ENCODE assay signal across 8 cellular contexts in the genomic region with DNA sequence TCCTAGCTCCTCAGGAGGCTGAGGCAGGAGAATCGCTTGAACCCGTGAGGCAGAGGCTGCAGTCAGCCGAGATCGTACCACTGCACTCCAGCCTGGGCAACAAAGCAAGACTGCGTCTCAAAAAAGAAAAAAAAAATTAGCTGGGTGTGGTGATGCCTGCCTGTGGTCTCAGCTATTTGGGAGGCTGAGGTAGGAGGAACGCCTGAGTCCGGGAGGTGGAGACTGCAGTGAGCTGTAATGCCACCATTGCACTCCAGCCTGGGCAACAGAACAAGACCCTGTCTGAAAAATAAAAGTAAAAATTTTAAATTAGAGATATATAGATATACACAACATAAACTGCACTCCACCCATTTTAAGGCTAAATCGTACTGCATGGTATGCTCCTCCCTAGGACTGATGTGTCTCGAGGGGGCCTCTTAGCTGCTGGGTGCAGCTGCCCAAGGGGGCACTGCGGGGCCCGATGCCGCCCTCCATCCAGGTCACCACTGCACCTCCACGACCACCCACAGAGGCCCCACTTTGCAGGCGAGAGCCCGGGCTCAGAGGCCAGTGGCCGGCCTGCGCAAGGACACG. TPM values are rescaled to one million over a fixed set of nuclear protein-coding genes. Genes with fewer than 3 reads are reported as not detected.
DNase-seq lines count a peak whose midpoint lies in the region; ATAC-seq and TF ChIP-seq lines count a peak whose summit lies in the region.

No MANE protein-coding gene starts in this region.

- H3K27me3 ChIP-seq in CD4-positive, alpha-beta T cell (ENCODE audit: control insufficient read depth, insufficient read depth, low read length), result no peaks in the 10 kb centered on the region
- H3K27me3 ChIP-seq in HCT116 (ENCODE audit: insufficient read depth, low read length), result no peaks in the 10 kb centered on the region
- no peaks in the 10 kb centered on the region for H3K27me3 ChIP-seq in lower lobe of right lung (ENCODE audit: low read depth)
- no peaks in the 10 kb centered on the region for H3K27me3 ChIP-seq in uterus

- H3K4me1 Mint-ChIP-seq in CD4-positive, alpha-beta T cell (ENCODE audit: low read depth), result peaks cover 16% of the 10 kb centered on the region
- H3K4me1 Mint-ChIP-seq in activated naive CD8-positive, alpha-beta T cell treated with anti-CD3 and anti-CD28 coated beads, Interleukin-2, amount 50 U/mL, for 24 hours, result peaks cover 9% of the 10 kb centered on the region

- RAD21 ChIA-PET in HCT116 (lab: Charles Lee; ENCODE audit: low non-redundant PET in 1 of 2, low total read pairs in 2 of 2, uncharacterized antibody in 2 of 2, unreplicated experiment in 2 of 2), result interaction anchor here (0.9 to 1.6 kb wide), 2 partner anchors 40 kb away, joined by 3 read pairs; no protein-coding TSS in a partner anchor

- H3K4me2 ChIP-seq in HCT116 (ENCODE audit: low read length), result peak overlapping the region; percentile 98

- H4K20me1 ChIP-seq in HCT116 (ENCODE audit: insufficient read depth), result no peaks in the 10 kb centered on the region

- intact Hi-C loops in CD4-positive, alpha-beta T cell (cut with DNase I, micrococcal nuclease), result loop anchor here (1.0 to 2.0 kb wide), 5 partner anchors 30 to 134 kb away; partner anchors contain the start of gene AP5Z1 (in 1 of the 2)
- intact Hi-C loops in HCT116 (cut with micrococcal nuclease) (loop anchor here (1.0 to 2.0 kb wide), 2 partner anchors 40 to 104 kb away; no protein-coding TSS in a partner anchor), lower lobe of right lung (cut with DNase I) (no loop called here), uterus (cut with DNase I; ENCODE audit: low total_unique reads) (no loop called here)

- H3K27ac Mint-ChIP-seq in CD4-positive, alpha-beta T cell, result peak overlapping the region; percentile 97
- H3K27ac Mint-ChIP-seq in activated naive CD8-positive, alpha-beta T cell treated with anti-CD3 and anti-CD28 coated beads, Interleukin-2, amount 50 U/mL, for 24 hours, result peak overlapping the region; percentile 64

- H3K27ac ChIP-seq in CD4-positive, alpha-beta T cell (ENCODE audit: low read depth, low read length), result peak overlapping the region; percentile 56
- H3K27ac ChIP-seq in HCT116 (ENCODE audit: low read depth, low read length), result peak overlapping the region; percentile 90
- peak overlapping the region; percentile 91 for H3K27ac ChIP-seq in lower lobe of right lung
- peak overlapping the region; percentile 81 to 85 for H3K27ac ChIP-seq in uterus

- peaks cover 5% of the 10 kb centered on the region for H3K36me3 Mint-ChIP-seq in CD4-positive, alpha-beta T cell (ENCODE audit: low read depth)
- H3K36me3 Mint-ChIP-seq in activated naive CD8-positive, alpha-beta T cell treated with anti-CD3 and anti-CD28 coated beads, Interleukin-2, amount 50 U/mL, for 24 hours (ENCODE audit: low read depth), result no peaks in the 10 kb centered on the region

- H2AFZ ChIP-seq in HCT116 (ENCODE audit: low read depth, low read length, poor library complexity, severe bottlenecking), result no peak overlapping the region

- no peaks in the 10 kb centered on the region for H3K79me2 ChIP-seq in HCT116 (ENCODE audit: insufficient read depth, low read length)

- no peak for TF ChIP-seq CTCF in CD4-positive, alpha-beta T cell (IDR thresholded peaks at IDR 0.05)
- TF ChIP-seq CTCF in HCT116 (IDR thresholded peaks at IDR 0.05 in 2 of 3, conservative IDR thresholded peaks at IDR 0.05 in 1 of 3; ENCODE audit: borderline replicate concordance in 1 of 3, insufficient read depth in 1 of 3, low read depth in 2 of 3, low read length in 2 of 3) (no peak; a peak in 1 of 6 replicates), lower lobe of right lung (IDR thresholded peaks at IDR 0.05) (no peak), uterus (IDR thresholded peaks at IDR 0.05) (no peak)

- H3K9ac ChIP-seq in HCT116 (ENCODE audit: low read length), result peak overlapping the region; percentile 85

- POLR2A ChIA-PET in CD4-positive, alpha-beta T cell (lab: Charles Lee), result interaction anchor here (0.8 to 3.7 kb wide), 24 partner anchors 11 to 529 kb away, joined by 3 to 141 read pairs (median 4); partner anchors contain the start of genes AP5Z1, FOXK1 and RBAK
- POLR2A ChIA-PET in HCT116 (lab: Charles Lee), result interaction anchor here (1.0 to 1.6 kb wide), 4 partner anchors 9 to 42 kb away, joined by 3 to 10 read pairs (median 8); partner anchors contain the start of gene FOXK1

- TSS peak; percentile 93 for BruUV-seq in HCT116 (replicated peaks; lab: Mats Ljungman, UMichigan)

- no peaks in the 10 kb centered on the region for H3K9me2 ChIP-seq in HCT116 (ENCODE audit: insufficient read depth)

- CTCF ChIA-PET in CD4-positive, alpha-beta T cell (lab: Charles Lee), result interaction anchor here (0.9 to 2.1 kb wide), 14 partner anchors 8 to 333 kb away, joined by 3 to 16 read pairs (median 5); partner anchors contain the start of genes AP5Z1 and FOXK1
- CTCF ChIA-PET in HCT116 (lab: Charles Lee), result interaction anchor here (2.6 kb wide), 1 partner anchor 10 kb away, joined by 16 read pairs; no protein-coding TSS in a partner anchor

- peak; percentile 16 for ATAC-seq in CD4-positive, alpha-beta T cell (ENCODE audit: poor library complexity)
- ATAC-seq in HCT116 (peak; percentile 63), lower lobe of right lung (no peak), GM18909 (IDR thresholded peaks at IDR 0.05; ENCODE audit: poor library complexity, unreplicated experiment) (no peak), left lobe of liver (no peak)
- peak; percentile 61 for ATAC-seq in activated naive CD8-positive, alpha-beta T cell treated with anti-CD3 and anti-CD28 coated beads, Interleukin-2, amount 50 U/mL, for 24 hours

- no peaks in the 10 kb centered on the region for H3K9me3 ChIP-seq in CD4-positive, alpha-beta T cell (ENCODE audit: control insufficient read depth, low read length)
- H3K9me3 ChIP-seq in HCT116 (ENCODE audit: control insufficient read depth in 1 of 2, insufficient read depth in 1 of 2, low read depth in 1 of 2, low read length in 2 of 2), result no peaks in the 10 kb centered on the region; a peak in 1 of 4 replicates
- H3K9me3 ChIP-seq in lower lobe of right lung, result no peaks in the 10 kb centered on the region
- no peaks in the 10 kb centered on the region for H3K9me3 ChIP-seq in uterus

- H3K4me3 Mint-ChIP-seq in CD4-positive, alpha-beta T cell, result peak overlapping the region; percentile 85
- peak overlapping the region; percentile 72 for H3K4me3 Mint-ChIP-seq in activated naive CD8-positive, alpha-beta T cell treated with anti-CD3 and anti-CD28 coated beads, Interleukin-2, amount 50 U/mL, for 24 hours

- H3K4me3 ChIP-seq in HCT116 (replicated peaks in 1 of 2; ENCODE audit: low read depth in 1 of 2, low read length in 2 of 2), result peak overlapping the region; percentile 46 to 65
- peak overlapping the region; percentile 64 for H3K4me3 ChIP-seq in lower lobe of right lung
- H3K4me3 ChIP-seq in uterus, result peak overlapping the region; percentile 52 to 57

- H3K36me3 ChIP-seq in HCT116 (ENCODE audit: control insufficient read depth in 1 of 2, insufficient read depth in 2 of 2, low read length in 2 of 2), result no peaks in the 10 kb centered on the region
- H3K36me3 ChIP-seq in lower lobe of right lung, result no peaks in the 10 kb centered on the region
- no peaks in the 10 kb centered on the region for H3K36me3 ChIP-seq in uterus

- H3K27me3 Mint-ChIP-seq in CD4-positive, alpha-beta T cell, result no peaks in the 10 kb centered on the region
- no peaks in the 10 kb centered on the region for H3K27me3 Mint-ChIP-seq in activated naive CD8-positive, alpha-beta T cell treated with anti-CD3 and anti-CD28 coated beads, Interleukin-2, amount 50 U/mL, for 24 hours

- H3K9me3 Mint-ChIP-seq in CD4-positive, alpha-beta T cell, result no peaks in the 10 kb centered on the region
- no peaks in the 10 kb centered on the region for H3K9me3 Mint-ChIP-seq in activated naive CD8-positive, alpha-beta T cell treated with anti-CD3 and anti-CD28 coated beads, Interleukin-2, amount 50 U/mL, for 24 hours

- DNase-seq in CD4-positive, alpha-beta T cell, result no peak
- DNase-seq in HCT116 (ENCODE audit: low read depth, low spot score) (no peak), lower lobe of right lung (no peak), uterus (no peak), DMS53 treated with DMSO at 0.1 percent for 48 hours (lab: John Stamatoyannopoulos, UW; ENCODE audit: unreplicated experiment) (no peak), left lobe of liver (ENCODE audit: low spot score) (no peak)
- peak; percentile 10 for DNase-seq in activated naive CD8-positive, alpha-beta T cell treated with anti-CD3 and anti-CD28 coated beads, Interleukin-2, amount 50 U/mL, for 24 hours

- H3K4me1 ChIP-seq in HCT116 (ENCODE audit: control insufficient read depth in 1 of 2, insufficient read depth in 2 of 2, low read length in 2 of 2) (peaks cover 5 to 24% of the 10 kb centered on the region in 2 experiments; a peak in 3 of 4 replicates), lower lobe of right lung (peaks cover 14% of the 10 kb centered on the region), uterus (no peaks in the 10 kb centered on the region)

- no peak for TF ChIP-seq RAD21 in HCT116 (IDR thresholded peaks at IDR 0.05; ENCODE audit: low read depth)

- TF ChIP-seq POLR2A in HCT116 (IDR thresholded peaks at IDR 0.05; ENCODE audit: borderline replicate concordance, extremely low read depth, insufficient read depth, insufficient read length) (peak; percentile 81), uterus (IDR thresholded peaks at IDR 0.05) (no peak)

TF ChIP-seq in HCT116, 20 proteins besides CTCF, POLR2A, EP300 and RAD21:
- TF ChIP-seq ZFX (IDR thresholded peaks at IDR 0.05), result no peak; the same call in 1 of the 2 replicates
- no peak for TF ChIP-seq JUND (IDR thresholded peaks at IDR 0.05)

RNA-seq across cellular contexts. Expression of gene FOXK1, which starts 40.9 kb away (rescaled TPM):
- total RNA-seq in CD4-positive, alpha-beta T cell, result 10 to 100 TPM; 67.8 to 68.1 TPM
- total RNA-seq in HCT116 (2021; ENCODE audit: unreplicated experiment) (60.5 TPM), lower lobe of right lung (28.8 TPM), uterus (10 to 100 TPM in 3 of 4 donors, 1 to 10 TPM in 1; 9.0 to 64.1 (median 21.5) TPM), left lobe of liver (8.4 TPM)
- polyA plus RNA-seq in HCT116 (2012), result 13.8 and 17.7 TPM in 2 replicates

Comparison
In these comparisons a context has a peak if more than half of its experiments do, and no peak if none do; other contexts are left out.
1. ATAC-seq: peak in CD4-positive, alpha-beta T cell (single experiment), HCT116 (single experiment) and activated naive CD8-positive, alpha-beta T cell treated with anti-CD3 and anti-CD28 coated beads, Interleukin-2, amount 50 U/mL, for 24 hours (single experiment); none in lower lobe of right lung (0 of 2), GM18909 (single experiment) and left lobe of liver (single experiment).
2. intact Hi-C loops: an anchor here in CD4-positive, alpha-beta T cell (1.0 to 2.0 kb wide) and HCT116 (1.0 to 2.0 kb wide); none called in lower lobe of right lung and uterus.
3. Peak in every context shown above with its lines, with median percentiles within 50 percentile points of each other: H3K27ac ChIP-seq and H3K4me3 ChIP-seq.